8 cellular contexts compared by ENCODE assay signal in the genomic region with DNA sequence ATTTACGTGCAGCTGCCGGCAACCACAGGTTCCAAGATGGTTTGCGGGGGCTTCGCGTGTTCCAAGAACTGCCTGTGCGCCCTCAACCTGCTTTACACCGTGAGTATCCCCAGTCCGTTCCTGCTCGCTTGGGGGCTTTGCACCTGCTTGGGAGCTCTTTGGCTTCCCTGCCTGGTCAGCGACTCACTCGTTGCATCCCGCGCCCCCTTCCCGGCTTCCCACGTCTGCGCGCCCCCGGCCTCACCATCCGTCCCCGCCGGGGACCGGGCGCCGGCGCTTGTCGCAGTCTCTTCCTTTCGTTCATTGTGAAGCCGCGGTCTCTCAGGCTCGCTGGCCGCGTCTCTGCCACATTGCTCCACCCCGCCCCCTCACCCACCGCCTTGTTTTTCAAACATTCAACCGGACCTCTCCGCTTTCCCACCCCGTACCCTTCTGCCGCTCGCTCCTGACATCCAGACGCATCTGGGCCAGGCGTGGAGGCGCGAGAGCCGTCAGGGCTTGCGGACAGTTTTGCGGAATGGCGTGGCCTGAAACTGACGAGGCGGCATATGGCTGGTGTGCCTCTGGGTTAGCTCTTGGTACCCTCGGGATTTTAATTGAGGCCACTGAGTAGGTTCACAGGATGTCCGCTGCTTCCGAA. TPM values are rescaled to one million over a fixed set of nuclear protein-coding genes. Genes with fewer than 3 reads are reported as not detected.
DNase-seq lines count a peak whose midpoint lies in the region; ATAC-seq and TF ChIP-seq lines count a peak whose summit lies in the region.

No MANE protein-coding gene starts in this region.

- DNase-seq in DMS79 treated with DMSO at 0.1 percent for 48 hours (lab: John Stamatoyannopoulos, UW) (peak; percentile 41), H9 (peak; percentile 71), NCI-H2171 treated with DMSO at 0.1 percent for 48 hours (lab: John Stamatoyannopoulos, UW) (peak; percentile 75), left ventricle myocardium inferior (peak; percentile 33), trophoblast cell (peak; percentile 15 to 56), NK-92 (lab: John Stamatoyannopoulos, UW; ENCODE audit: unreplicated experiment) (no peak)
- peak in 1 of 2 donors; percentile 17 for DNase-seq in activated naive CD4-positive, alpha-beta T cell treated with anti-CD3 and anti-CD28 coated beads, Interleukin-2, amount 50 U/mL, for 72 hours (ENCODE audit: low spot score in 2 of 2)

- no peak overlapping the region for H2BK15ac ChIP-seq in H9 (ENCODE audit: low read depth, low read length)

- H4K91ac ChIP-seq in H9 (ENCODE audit: insufficient read length, low read depth, low read length), result no peak overlapping the region
- peak overlapping the region; percentile 20 for H4K91ac ChIP-seq in trophoblast cell (ENCODE audit: low read depth, low read length)

- peak overlapping the region; percentile 68 for H3K4me2 ChIP-seq in H9 (ENCODE audit: insufficient read depth, insufficient read length, low read length)
- H3K4me2 ChIP-seq in trophoblast cell (ENCODE audit: low read length), result peak overlapping the region; percentile 56

- no peak overlapping the region for H4K5ac ChIP-seq in H9 (ENCODE audit: insufficient read length, low read depth, low read length)

- H3T11ph ChIP-seq in H9 (ENCODE audit: low read length), result no peak overlapping the region

- H3K27ac ChIP-seq in H9 (ENCODE audit: insufficient read length, low read depth, low read length), result no peak overlapping the region
- peak overlapping the region; percentile 81 for H3K27ac ChIP-seq in left ventricle myocardium inferior (replicated peaks)
- peak overlapping the region; percentile 9 for H3K27ac ChIP-seq in trophoblast cell (ENCODE audit: low read depth, low read length)

- intact Hi-C loops in left ventricle myocardium inferior (cut with micrococcal nuclease), result no loop called here

- peak overlapping the region; percentile 89 for H3K4me3 ChIP-seq in left ventricle myocardium inferior
- H3K4me3 ChIP-seq in trophoblast cell (ENCODE audit: low read depth, low read length), result peak overlapping the region; percentile 79

- H3K36me3 ChIP-seq in left ventricle myocardium inferior (no peaks in the 10 kb centered on the region), trophoblast cell (ENCODE audit: control insufficient read depth in 1 of 2, insufficient read depth in 2 of 2, low read length in 2 of 2) (no peaks in the 10 kb centered on the region)

- H3K18ac ChIP-seq in H9 (ENCODE audit: insufficient read length, low read depth, low read length), result no peak overlapping the region
- peak overlapping the region; percentile 21 for H3K18ac ChIP-seq in trophoblast cell (ENCODE audit: low read length)

- H3K4me3 Mint-ChIP-seq in H9, result peak overlapping the region; percentile 72 to 91

- H3K36me3 Mint-ChIP-seq in H9 (ENCODE audit: insufficient read depth in 1 of 3, low read depth in 3 of 3), result no peaks in the 10 kb centered on the region; a peak in 1 of 7 replicates
- peaks cover 7 to 8% of the 10 kb centered on the region in 2 donors for H3K36me3 Mint-ChIP-seq in activated naive CD4-positive, alpha-beta T cell treated with anti-CD3 and anti-CD28 coated beads, Interleukin-2, amount 50 U/mL, for 72 hours

- H3K9me3 Mint-ChIP-seq in H9, result no peaks in the 10 kb centered on the region
- H3K9me3 Mint-ChIP-seq in activated naive CD4-positive, alpha-beta T cell treated with anti-CD3 and anti-CD28 coated beads, Interleukin-2, amount 50 U/mL, for 72 hours, result no peaks in the 10 kb centered on the region

- H3K79me1 ChIP-seq in H9 (ENCODE audit: insufficient read depth, low read depth, low read length, poor library complexity, severe bottlenecking) (no peaks in the 10 kb centered on the region), trophoblast cell (ENCODE audit: low read length) (peaks cover 2% of the 10 kb centered on the region)

- H3K27ac Mint-ChIP-seq in H9, result no peak overlapping the region; a peak in 2 of 7 replicates
- no peak overlapping the region for H3K27ac Mint-ChIP-seq in activated naive CD4-positive, alpha-beta T cell treated with anti-CD3 and anti-CD28 coated beads, Interleukin-2, amount 50 U/mL, for 72 hours

- no peak overlapping the region for H3K56ac ChIP-seq in H9 (ENCODE audit: insufficient read length, low read depth, low read length)

- ATAC-seq in activated naive CD4-positive, alpha-beta T cell treated with anti-CD3 and anti-CD28 coated beads, Interleukin-2, amount 50 U/mL, for 72 hours, result peak; percentile 11 to 28
- ATAC-seq in GM21619 (IDR thresholded peaks at IDR 0.05; ENCODE audit: unreplicated experiment), result no peak

- no peak overlapping the region for H2BK12ac ChIP-seq in H9 (ENCODE audit: insufficient read length, low read depth, low read length)
- H2BK12ac ChIP-seq in trophoblast cell (ENCODE audit: low read length), result no peak overlapping the region

- H2AK5ac ChIP-seq in H9 (ENCODE audit: insufficient read length, low read length), result no peak overlapping the region
- no peak overlapping the region for H2AK5ac ChIP-seq in trophoblast cell (ENCODE audit: low read length)

- H3K9me3 ChIP-seq in H9 (ENCODE audit: control insufficient read depth, low read depth, low read length), result no peaks in the 10 kb centered on the region
- no peaks in the 10 kb centered on the region for H3K9me3 ChIP-seq in left ventricle myocardium inferior (replicated peaks)
- H3K9me3 ChIP-seq in trophoblast cell (ENCODE audit: insufficient read depth, low read depth, low read length), result no peaks in the 10 kb centered on the region

- peaks cover 14% of the 10 kb centered on the region for H3K23me2 ChIP-seq in H9 (ENCODE audit: insufficient read length, low read depth, low read length, poor library complexity, severe bottlenecking)

- H3K4ac ChIP-seq in H9 (ENCODE audit: low read depth, low read length) (no peak overlapping the region), trophoblast cell (ENCODE audit: low read depth, low read length) (no peak overlapping the region)

- no peak overlapping the region for H4K12ac ChIP-seq in trophoblast cell (ENCODE audit: low read depth, low read length)

- H3K27me3 ChIP-seq in H9 (ENCODE audit: insufficient read depth, low read length), result no peaks in the 10 kb centered on the region
- H3K27me3 ChIP-seq in left ventricle myocardium inferior (ENCODE audit: low read depth), result no peaks in the 10 kb centered on the region
- H3K27me3 ChIP-seq in trophoblast cell (ENCODE audit: insufficient read depth, low read length), result no peaks in the 10 kb centered on the region

- peak overlapping the region; percentile 9 for H2AFZ ChIP-seq in H9 (ENCODE audit: low read length)
- peak overlapping the region; percentile 5 for H2AFZ ChIP-seq in trophoblast cell (ENCODE audit: insufficient read depth, low read length, poor library complexity)

- WGBS in H9 (ENCODE audit: extremely low coverage, insufficient read length, low lambda C conversion rate), result no CpG with 5 or more reads among the region's 52 CpGs
- no CpG with 5 or more reads among the region's 52 CpGs for WGBS in trophoblast cell (ENCODE audit: extremely low coverage, insufficient coverage, insufficient read length)

- TF ChIP-seq CTCF in H9 (conservative IDR thresholded peaks at IDR 0.05) (no peak), left ventricle myocardium inferior (IDR thresholded peaks at IDR 0.05; ENCODE audit: borderline replicate concordance) (no peak)

- H3K79me2 ChIP-seq in H9 (ENCODE audit: insufficient read depth, low read length) (no peaks in the 10 kb centered on the region), trophoblast cell (ENCODE audit: control insufficient read depth, insufficient read depth, low read length, poor library complexity) (peaks cover 2% of the 10 kb centered on the region)

- H4K8ac ChIP-seq in H9 (replicated peaks; ENCODE audit: insufficient read length, low read depth, low read length), result no peak overlapping the region
- H4K8ac ChIP-seq in trophoblast cell (ENCODE audit: low read depth, low read length), result peak overlapping the region; percentile 39

- H3K23ac ChIP-seq in H9 (ENCODE audit: insufficient read length, low read depth, low read length), result no peak overlapping the region
- no peak overlapping the region for H3K23ac ChIP-seq in trophoblast cell (ENCODE audit: low read length)

- peaks cover 21 to 23% of the 10 kb centered on the region in 2 experiments for H3K4me1 Mint-ChIP-seq in H9

- no peaks in the 10 kb centered on the region for H4K20me1 ChIP-seq in H9 (ENCODE audit: control insufficient read depth, insufficient read depth, insufficient read length)

- H3K14ac ChIP-seq in H9 (ENCODE audit: insufficient read depth, low read length), result peak overlapping the region; percentile 30; the same call in 1 of the 2 replicates
- H3K14ac ChIP-seq in trophoblast cell (ENCODE audit: low read length), result peak overlapping the region; percentile 59

- H3K4me1 ChIP-seq in H9 (ENCODE audit: insufficient read depth, low read length), result no peaks in the 10 kb centered on the region
- H3K4me1 ChIP-seq in left ventricle myocardium inferior, result peaks cover 33% of the 10 kb centered on the region
- H3K4me1 ChIP-seq in trophoblast cell (ENCODE audit: control insufficient read depth in 1 of 2, insufficient read depth in 2 of 2, low read length in 2 of 2), result no peaks in the 10 kb centered on the region

- peaks cover 16% of the 10 kb centered on the region for H3K27me3 Mint-ChIP-seq in H9 (ENCODE audit: low read depth)

- H3K9ac ChIP-seq in H9 (ENCODE audit: extremely low read depth, insufficient read length, low read length) (peak overlapping the region; percentile 37), trophoblast cell (ENCODE audit: low read length) (peak overlapping the region; percentile 52)

- H2BK120ac ChIP-seq in H9 (ENCODE audit: low read depth, low read length, poor library complexity, severe bottlenecking), result no peak overlapping the region
- no peak overlapping the region for H2BK120ac ChIP-seq in trophoblast cell (ENCODE audit: insufficient read depth, low read length, poor library complexity)

- no peak overlapping the region for H2BK5ac ChIP-seq in H9 (ENCODE audit: insufficient read length, low read length)
- no peak overlapping the region for H2BK5ac ChIP-seq in trophoblast cell (ENCODE audit: low read depth, low read length, poor library complexity)

- no peak overlapping the region for H2BK20ac ChIP-seq in H9 (ENCODE audit: low read depth, low read length, poor library complexity, severe bottlenecking)

RNA-seq across cellular contexts. Expression of a gene that starts 0.5 kb away (rescaled TPM):
- 16.4 and 18.7 TPM in 2 replicates for total RNA-seq in H9 (2021)
- 1 to 10 TPM in 1 of 2 donors, under 1 TPM in 1; 0.34 to 1.2 TPM for total RNA-seq in activated naive CD4-positive, alpha-beta T cell treated with anti-CD3 and anti-CD28 coated beads, Interleukin-2, amount 50 U/mL, for 72 hours
- total RNA-seq in left ventricle myocardium inferior, result 13.7 TPM
- polyA plus RNA-seq in trophoblast cell (2013), result 40.5 and 42.5 TPM in 2 replicates

RNA-seq across cellular contexts. Expression of a gene that starts 50.7 kb away (rescaled TPM):
- total RNA-seq in H9 (2021) (not detected in 2 replicates), left ventricle myocardium inferior (not detected)
- not detected for total RNA-seq in activated naive CD4-positive, alpha-beta T cell treated with anti-CD3 and anti-CD28 coated beads, Interleukin-2, amount 50 U/mL, for 72 hours
- polyA plus RNA-seq in trophoblast cell (2013), result 0.31 and 0.68 TPM in 2 replicates
